Comparison of ENCODE assay signal across 8 cellular contexts in the genomic region with DNA sequence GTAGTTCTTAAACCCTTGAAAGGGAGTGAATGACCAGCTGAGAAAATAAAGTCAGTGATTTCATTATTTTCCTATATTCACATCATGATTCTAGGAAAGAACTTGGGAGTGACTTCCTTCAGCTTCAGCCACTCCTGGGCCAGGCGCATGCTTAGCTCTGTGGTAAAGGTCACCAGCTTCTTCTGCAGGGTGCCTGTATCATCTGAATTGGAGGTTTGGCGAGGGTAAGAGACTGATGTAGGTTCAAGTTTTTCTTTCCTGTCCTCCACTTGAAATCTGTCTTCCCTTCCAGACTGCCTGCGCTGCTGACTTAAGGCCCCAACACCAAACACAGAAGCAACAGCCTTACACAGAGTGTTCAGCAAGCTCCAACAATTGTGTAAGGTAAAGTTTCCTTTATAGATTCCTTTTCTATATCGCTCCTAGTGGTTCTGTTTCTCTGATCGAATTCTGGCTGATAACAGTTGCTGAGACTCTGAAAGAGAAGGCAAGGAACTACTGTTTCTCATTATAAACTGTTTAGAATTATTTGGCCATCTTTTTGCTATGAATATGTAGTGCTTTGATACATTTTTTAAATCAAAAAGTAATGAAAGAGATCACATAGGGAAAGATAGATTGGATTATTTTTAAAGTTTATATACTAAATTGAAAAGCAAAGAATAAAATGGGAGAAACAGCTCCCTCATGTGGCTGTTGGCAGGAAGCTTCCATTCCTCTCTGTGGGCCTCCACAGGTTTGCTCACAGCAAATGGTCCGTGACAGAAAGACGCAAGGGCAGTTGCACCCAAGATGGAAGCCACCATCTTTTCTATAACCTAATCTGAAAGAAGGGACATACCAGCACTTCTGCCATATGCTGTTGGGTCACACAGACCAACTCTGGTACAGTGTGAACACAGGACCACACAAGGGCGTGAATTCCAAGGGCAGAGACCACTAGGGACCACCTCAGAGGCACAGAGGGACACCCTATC.
DNase-seq lines count a peak whose midpoint lies in the region; ATAC-seq and TF ChIP-seq lines count a peak whose summit lies in the region.

No MANE protein-coding gene starts in this region.

- DNase-seq in GM10266 (ENCODE audit: extremely low spot score): peak; percentile 39
- peak; percentile 40 for DNase-seq in NCI-H2029 treated with DMSO at 0.1 percent for 48 hours (lab: John Stamatoyannopoulos, UW)
- DNase-seq in activated CD4-positive, alpha-beta T cell treated with anti-CD3 and anti-CD28 coated beads, Interleukin-2, amount 50 U/mL, for 4 hours: peak; percentile 1 to 7
- DNase-seq in fibroblast of the conjunctiva (ENCODE audit: low read depth): peak; percentile 43
- peak; percentile 3 for DNase-seq in skeletal muscle cell (ENCODE audit: low read depth)

- no peaks in the 10 kb centered on the region for H3K27me3 ChIP-seq in ACC112 (ENCODE audit: insufficient read depth, low read length)

- H3K4me1 ChIP-seq in ACC112 (ENCODE audit: control insufficient read depth, insufficient read depth, low read length, unreplicated experiment): peaks cover 7% of the 10 kb centered on the region

- TF ChIP-seq CTCF in GM10266 (IDR thresholded peaks at IDR 0.05; ENCODE audit: control insufficient read depth, insufficient read depth, low read depth, missing control alignments): peak; percentile 72

- H3K4me3 ChIP-seq in ACC112 (ENCODE audit: low read depth, low read length) (peak overlapping the region; percentile 10), skeletal muscle cell (ENCODE audit: low read depth, low read length) (no peak overlapping the region)

- no peaks in the 10 kb centered on the region for H3K79me2 ChIP-seq in ACC112 (ENCODE audit: control insufficient read depth, insufficient read depth, low read length, unreplicated experiment)

- H3K36me3 ChIP-seq in ACC112 (ENCODE audit: insufficient read depth, low read length): no peaks in the 10 kb centered on the region

- ATAC-seq in HG02763 (IDR thresholded peaks at IDR 0.05; ENCODE audit: unreplicated experiment) (peak; percentile 58), HG03097 (IDR thresholded peaks at IDR 0.05; ENCODE audit: low FRiP score, unreplicated experiment) (no peak)

- peak overlapping the region; percentile 3; the same call in 1 of the 2 replicates for H3K27ac ChIP-seq in ACC112 (ENCODE audit: low read depth, low read length)

- H2AFZ ChIP-seq in ACC112 (ENCODE audit: low read length, unreplicated experiment): peak overlapping the region; percentile 76
